ENCODE assay signal across 10 cellular contexts in genomic region chr1:162632234-162632666, GRCh38. TPM values are rescaled to one million over a fixed set of nuclear protein-coding genes. Genes with fewer than 3 reads are reported as not detected.
A peak's percentile ranks its signal among the peaks of the same experiment; 100 is the strongest.
DNase-seq lines count a peak whose midpoint lies in the region; ATAC-seq and TF ChIP-seq lines count a peak whose summit lies in the region.
"Had no signal": no experiment of that assay in that cellular context is flagged by ENCODE, and none has a peak within 500 bp of the region (broad histone marks: within the 10 kb centered on the region; RNA-seq: fewer than 3 reads in every experiment).

DDR2 (plus strand) TSS chr1:162632464; CDS start chr1:162719064, 86,600 bp downstream.

- DNase-seq in DMS 273 treated with DMSO at 0.1 percent for 48 hours (lab: John Stamatoyannopoulos, UW), result peak; percentile 61
- peak; percentile 8 for DNase-seq in globus pallidus (ENCODE audit: low spot score)
- DNase-seq in posterior vena cava (ENCODE audit: low spot score), result peak; percentile 88
- DNase-seq in activated T-cell treated with anti-CD3 and anti-CD28 coated beads, Interleukin-2, amount 50 U/mL, for 1 hour, result no peak
- no peak for DNase-seq in stimulated activated naive B cell treated with anti-CD40 and anti-IgM and Interleukin-4, amounts not matched to agents 10 μg/mL and 1 μg/mL and 100 μg/mL, for 72 hours
- DNase-seq in WERI-Rb-1, result no peak
- DNase-seq in NCI-H1092 (lab: John Stamatoyannopoulos, UW), result no peak
- DNase-seq: activated gamma-delta T cell treated with Interleukin-2 at 50 U/mL for 16 hours, NCI-H1092 treated with DMSO at 0.1 percent for 48 hours had no signal

- H3K9me3 ChIP-seq in WERI-Rb-1 (ENCODE audit: severe bottlenecking), result no peaks in the 10 kb centered on the region

- H3K27ac ChIP-seq in WERI-Rb-1, result no peak within 1 kb of the TSS

- H3K27me3 Mint-ChIP-seq in stimulated activated naive B cell treated with anti-CD40 and anti-IgM and Interleukin-4, amounts not matched to agents 10 μg/mL and 1 μg/mL and 100 μg/mL, for 72 hours, result peaks cover 14 to 25% of the 10 kb centered on the region in 2 donors

- H3K36me3 Mint-ChIP-seq in stimulated activated naive B cell treated with anti-CD40 and anti-IgM and Interleukin-4, amounts not matched to agents 10 μg/mL and 1 μg/mL and 100 μg/mL, for 72 hours, result no peaks in the 10 kb centered on the region

- intact Hi-C loops in posterior vena cava (cut with DNase I), result loop anchor here in 1 of 2 donors (5.0 kb wide), 2 partner anchors 40 to 55 kb away; no protein-coding TSS in a partner anchor

- H3K4me1 Mint-ChIP-seq in stimulated activated naive B cell treated with anti-CD40 and anti-IgM and Interleukin-4, amounts not matched to agents 10 μg/mL and 1 μg/mL and 100 μg/mL, for 72 hours, result peaks cover 0 to 2% of the 10 kb centered on the region in 2 donors

- no peak within 1 kb of the TSS for H3K4me3 Mint-ChIP-seq in stimulated activated naive B cell treated with anti-CD40 and anti-IgM and Interleukin-4, amounts not matched to agents 10 μg/mL and 1 μg/mL and 100 μg/mL, for 72 hours

- H3K27me3 ChIP-seq in WERI-Rb-1 (ENCODE audit: insufficient read depth, low read depth, severe bottlenecking), result no peaks in the 10 kb centered on the region

- ATAC-seq in SK-N-SH treated with all-trans-retinoic acid at 6 μM for 48 hours, result peak; percentile 71
- ATAC-seq in stimulated activated naive B cell treated with anti-CD40 and anti-IgM and Interleukin-4, amounts not matched to agents 10 μg/mL and 1 μg/mL and 100 μg/mL, for 72 hours (replicated peaks), result no peak

- no peaks in the 10 kb centered on the region for H3K36me3 ChIP-seq in WERI-Rb-1

- no peak within 1 kb of the TSS for H3K27ac Mint-ChIP-seq in stimulated activated naive B cell treated with anti-CD40 and anti-IgM and Interleukin-4, amounts not matched to agents 10 μg/mL and 1 μg/mL and 100 μg/mL, for 72 hours

- H3K9me3 Mint-ChIP-seq in stimulated activated naive B cell treated with anti-CD40 and anti-IgM and Interleukin-4, amounts not matched to agents 10 μg/mL and 1 μg/mL and 100 μg/mL, for 72 hours, result no peaks in the 10 kb centered on the region

- no peak within 1 kb of the TSS for H3K4me3 ChIP-seq in WERI-Rb-1 (ENCODE audit: low read depth, low read length)

- TF ChIP-seq CTCF in WERI-Rb-1 (IDR thresholded peaks at IDR 0.05; ENCODE audit: low read depth, low read length), result no peak

TF ChIP-seq in SK-N-SH treated with all-trans-retinoic acid at 6 μM for 48 hours, 23 proteins besides CTCF, POLR2A, EP300 and RAD21:
- peak; percentile 42; the same call in 1 of the 2 replicates for TF ChIP-seq TOX (CRISPR knock-in tag; IDR thresholded peaks at IDR 0.05; ENCODE audit: borderline replicate concordance)
- no peak for TF ChIP-seq CREB5 (CRISPR knock-in tag; IDR thresholded peaks at IDR 0.05; ENCODE audit: low read depth)
- TF ChIP-seq ZNF8 (CRISPR knock-in tag; IDR thresholded peaks at IDR 0.05), result peak; percentile 66; the same call in 1 of the 2 replicates
- peak; percentile 75; the same call in 1 of the 2 replicates for TF ChIP-seq POU6F1 (CRISPR knock-in tag; IDR thresholded peaks at IDR 0.05; ENCODE audit: borderline replicate concordance, low read depth)
- TF ChIP-seq OSR1 (CRISPR knock-in tag; IDR thresholded peaks at IDR 0.05), result 0 out of 2 replicates have a peak, but pooled peaks have one; percentile 46
- TF ChIP-seq ISL1 (CRISPR knock-in tag; IDR thresholded peaks at IDR 0.05), result no peak

RNA-seq across cellular contexts. Expression of gene DDR2, which starts in this region (rescaled TPM):
- 100 to 1,000 TPM; 116 to 138 TPM for total RNA-seq in posterior vena cava

Comparison
In these comparisons a context has a peak if more than half of its experiments do, and no peak if none do; other contexts are left out.
1. DNase-seq: peak in DMS 273 treated with DMSO at 0.1 percent for 48 hours (single experiment), globus pallidus (single experiment) and posterior vena cava (single experiment); none in activated T-cell treated with anti-CD3 and anti-CD28 coated beads, Interleukin-2, amount 50 U/mL, for 1 hour (single experiment), stimulated activated naive B cell treated with anti-CD40 and anti-IgM and Interleukin-4, amounts not matched to agents 10 μg/mL and 1 μg/mL and 100 μg/mL, for 72 hours (single experiment), WERI-Rb-1 (single experiment) and NCI-H1092 (single experiment).